ENCODE assay signal across 20 cellular contexts in genomic region chr1:106524631-106525030, GRCh38.
DNase-seq lines count a peak whose midpoint lies in the region; ATAC-seq and TF ChIP-seq lines count a peak whose summit lies in the region.
"Had no signal": no experiment of that assay in that cellular context is flagged by ENCODE, and none has a peak within 500 bp of the region (broad histone marks: within the 10 kb centered on the region; RNA-seq: fewer than 3 reads in every experiment).

No MANE protein-coding gene starts in this region.

- WGBS in endodermal cell (ENCODE audit: insufficient coverage in 1 of 2, insufficient read length in 1 of 2), 2 experiments = 85 to 88% methylated on average over 2 to 3 of the region's 3 CpGs
- 71 to 75% methylated on average over 3 of the region's 3 CpGs for WGBS in aorta, 2 donors

- H3F3A ChIP-seq in GM23338 (replicated peaks; ENCODE audit: low read depth) = no peaks in the 10 kb centered on the region
- no peaks in the 10 kb centered on the region for H3F3A ChIP-seq in SU-DHL-6 (ENCODE audit: insufficient read depth)

- H3K4me3 Mint-ChIP-seq in GM23338 = no peak overlapping the region
- H3K4me3 Mint-ChIP-seq in endodermal cell = no peak overlapping the region
- H3K4me3 Mint-ChIP-seq: B cell; CD8-positive, alpha-beta T cell; HFFc6 had no signal

- intact Hi-C loops in aorta (cut with DNase I) = no loop called here

- H3K9me3 Mint-ChIP-seq in GM23338 = no peaks in the 10 kb centered on the region
- H3K9me3 Mint-ChIP-seq in endodermal cell = peaks cover 4% of the 10 kb centered on the region

- peak overlapping the region; percentile 45; the same call in 1 of the 2 replicates for H2AFZ ChIP-seq in GM23338
- H2AFZ ChIP-seq in SU-DHL-6 (ENCODE audit: low read depth, low read length, severe bottlenecking) = peak overlapping the region; percentile 9
- H2AFZ ChIP-seq in neuron (ENCODE audit: low read depth, low read length) = peak overlapping the region; percentile 69
- H2AFZ ChIP-seq: GM23248 had no signal

- DNase-seq in GM23338 (ENCODE audit: low spot score) (no peak), endodermal cell (no peak), aorta (no peak), HK-2 (ENCODE audit: unreplicated experiment) (no peak), cerebellar nuclear complex (lab: John Stamatoyannopoulos, UW) (no peak)
- DNase-seq: Calu3; CD8-positive, alpha-beta T cell; DMS79 treated with DMSO at 0.1 percent for 48 hours; GM23248; H7; HFFc6; IMR-90 had no signal

- no peaks in the 10 kb centered on the region for H3K27me3 ChIP-seq in GM23338 (ENCODE audit: insufficient read depth)
- no peaks in the 10 kb centered on the region for H3K27me3 ChIP-seq in SU-DHL-6 (ENCODE audit: low read length)
- H3K27me3 ChIP-seq in endodermal cell (ENCODE audit: control insufficient read depth, insufficient read depth, low read length, poor library complexity, severe bottlenecking) = no peaks in the 10 kb centered on the region
- no peaks in the 10 kb centered on the region for H3K27me3 ChIP-seq in neuron (ENCODE audit: insufficient read depth, low read length)
- H3K27me3 ChIP-seq in aorta (ENCODE audit: control insufficient read depth in 1 of 2, insufficient read depth in 2 of 2, low read length in 1 of 2) = no peaks in the 10 kb centered on the region
- H3K27me3 ChIP-seq: BLaER1 treated with 17β-estradiol and CSF1 and Interleukin-3, amounts not matched to agents 10 nM and 100 nM had no signal

- H3K36me3 Mint-ChIP-seq in GM23338 (ENCODE audit: low read depth) (no peaks in the 10 kb centered on the region), endodermal cell (ENCODE audit: low read depth) (no peaks in the 10 kb centered on the region)
- H3K36me3 Mint-ChIP-seq: CD8-positive, alpha-beta T cell had no signal

- H3K27ac ChIP-seq in GM23338 (ENCODE audit: low read depth) = no peak overlapping the region
- H3K27ac ChIP-seq in SU-DHL-6 (ENCODE audit: low read depth, low read length) = no peak overlapping the region
- peak overlapping the region; percentile 13 for H3K27ac ChIP-seq in endodermal cell (ENCODE audit: low read depth, low read length)
- H3K27ac ChIP-seq in aorta (ENCODE audit: low read depth in 1 of 2, low read length in 2 of 2) = no peak overlapping the region
- H3K27ac ChIP-seq: BLaER1 treated with 17β-estradiol and CSF1 and Interleukin-3, amounts not matched to agents 10 nM and 100 nM; GM23248 had no signal

- H3K9me3 ChIP-seq in SU-DHL-6 (ENCODE audit: insufficient read depth, low read length) (no peaks in the 10 kb centered on the region), endodermal cell (ENCODE audit: control insufficient read depth, low read length) (peaks cover 10% of the 10 kb centered on the region), neuron (ENCODE audit: low read length) (no peaks in the 10 kb centered on the region), aorta (ENCODE audit: control insufficient read depth, low read length) (no peaks in the 10 kb centered on the region)
- H3K9me3 ChIP-seq: BLaER1 treated with 17β-estradiol and CSF1 and Interleukin-3, amounts not matched to agents 10 nM and 100 nM had no signal

- H3K9ac ChIP-seq in SU-DHL-6 (ENCODE audit: low read length) = no peak overlapping the region
- H3K9ac ChIP-seq in endodermal cell (ENCODE audit: extremely low read depth, low read length, poor library complexity, severe bottlenecking) = no peak overlapping the region
- H3K9ac ChIP-seq: BLaER1 treated with 17β-estradiol and CSF1 and Interleukin-3, amounts not matched to agents 10 nM and 100 nM; GM23248 had no signal

- peaks cover 20% of the 10 kb centered on the region for H3K4me1 Mint-ChIP-seq in GM23338
- peaks cover 15% of the 10 kb centered on the region for H3K4me1 Mint-ChIP-seq in endodermal cell
- H3K4me1 Mint-ChIP-seq: B cell had no signal

- H3K4me3 ChIP-seq in GM23338 (no peak overlapping the region), SU-DHL-6 (ENCODE audit: insufficient read depth, low read length, poor library complexity, severe bottlenecking) (no peak overlapping the region), endodermal cell (ENCODE audit: low read length) (peak overlapping the region; percentile 67), neuron (ENCODE audit: low read length) (no peak overlapping the region), aorta (ENCODE audit: low read length in 2 of 2) (no peak overlapping the region)
- H3K4me3 ChIP-seq: BLaER1 treated with 17β-estradiol and CSF1 and Interleukin-3, amounts not matched to agents 10 nM and 100 nM; GM12878; GM23248; K562 had no signal

- ATAC-seq in GM23338 (no peak), aorta (ENCODE audit: low FRiP score) (no peak), HG02678 (IDR thresholded peaks at IDR 0.05; ENCODE audit: unreplicated experiment) (no peak)
- ATAC-seq: CD8-positive, alpha-beta T cell; GM12878; HCT116; K562 had no signal

- TF ChIP-seq CTCF in GM23338 (conservative IDR thresholded peaks at IDR 0.05; ENCODE audit: low read depth in 2 of 2) (no peak), SU-DHL-6 (IDR thresholded peaks at IDR 0.05; ENCODE audit: insufficient read depth, low read length, poor library complexity, severe bottlenecking) (no peak), endodermal cell (conservative IDR thresholded peaks at IDR 0.05) (no peak)

- no peak overlapping the region for H3K4me2 ChIP-seq in GM23338
- no peak overlapping the region for H3K4me2 ChIP-seq in SU-DHL-6 (ENCODE audit: low read depth, low read length, poor library complexity, severe bottlenecking)
- H3K4me2 ChIP-seq: BLaER1 treated with 17β-estradiol and CSF1 and Interleukin-3, amounts not matched to agents 10 nM and 100 nM had no signal

- H3K27ac Mint-ChIP-seq in GM23338 = no peak overlapping the region
- H3K27ac Mint-ChIP-seq in endodermal cell = no peak overlapping the region
- H3K27ac Mint-ChIP-seq: B cell; CD8-positive, alpha-beta T cell; HFFc6 had no signal

- H4K20me1 ChIP-seq in GM23338 (replicated peaks; ENCODE audit: insufficient read depth) (no peaks in the 10 kb centered on the region), SU-DHL-6 (ENCODE audit: low read depth, low read length) (no peaks in the 10 kb centered on the region)
- H4K20me1 ChIP-seq: BLaER1 treated with 17β-estradiol and CSF1 and Interleukin-3, amounts not matched to agents 10 nM and 100 nM had no signal

- H3K27me3 Mint-ChIP-seq in GM23338 (ENCODE audit: insufficient read depth, low read depth, poor library complexity) (no peaks in the 10 kb centered on the region), endodermal cell (ENCODE audit: insufficient read depth) (no peaks in the 10 kb centered on the region)
- H3K27me3 Mint-ChIP-seq: B cell had no signal

- no peaks in the 10 kb centered on the region for H3K79me2 ChIP-seq in GM23338 (replicated peaks; ENCODE audit: insufficient read depth)
- H3K79me2 ChIP-seq in SU-DHL-6 (ENCODE audit: insufficient read depth, low read length) = no peaks in the 10 kb centered on the region

- no peaks in the 10 kb centered on the region for H3K36me3 ChIP-seq in GM23338 (ENCODE audit: insufficient read depth)
- H3K36me3 ChIP-seq in SU-DHL-6 (ENCODE audit: low read length) = no peaks in the 10 kb centered on the region
- no peaks in the 10 kb centered on the region for H3K36me3 ChIP-seq in endodermal cell (ENCODE audit: control insufficient read depth, insufficient read depth, low read length)
- H3K36me3 ChIP-seq in neuron (ENCODE audit: insufficient read depth, low read length) = no peaks in the 10 kb centered on the region
- no peaks in the 10 kb centered on the region for H3K36me3 ChIP-seq in aorta (ENCODE audit: control insufficient read depth in 1 of 2, insufficient read depth in 2 of 2, low read length in 1 of 2)
- H3K36me3 ChIP-seq: BLaER1 treated with 17β-estradiol and CSF1 and Interleukin-3, amounts not matched to agents 10 nM and 100 nM had no signal

- peaks cover 37% of the 10 kb centered on the region for H3K4me1 ChIP-seq in GM23338 (ENCODE audit: insufficient read depth)
- peaks cover 9% of the 10 kb centered on the region for H3K4me1 ChIP-seq in endodermal cell (ENCODE audit: control insufficient read depth, insufficient read depth, low read length)
- peaks cover 29% of the 10 kb centered on the region for H3K4me1 ChIP-seq in neuron (ENCODE audit: insufficient read depth, low read length)
- H3K4me1 ChIP-seq in aorta (ENCODE audit: control insufficient read depth in 1 of 2, insufficient read depth in 2 of 2, low read length in 2 of 2) = no peaks in the 10 kb centered on the region
- H3K4me1 ChIP-seq: BLaER1 treated with 17β-estradiol and CSF1 and Interleukin-3, amounts not matched to agents 10 nM and 100 nM had no signal

- H3K9me2 ChIP-seq in GM23338 (ENCODE audit: insufficient read depth) = no peaks in the 10 kb centered on the region
- H3K9me2 ChIP-seq in SU-DHL-6 (replicated peaks; ENCODE audit: insufficient read depth, low read length) = no peaks in the 10 kb centered on the region

TF ChIP-seq in GM23338, 12 proteins besides CTCF, POLR2A, EP300 and RAD21 (continues in another document):
- TF ChIP-seq EZH2 (IDR thresholded peaks at IDR 0.05; ENCODE audit: low read depth, unreplicated experiment) = no peak
- TF ChIP-seq STAT1 (IDR thresholded peaks at IDR 0.05; ENCODE audit: unreplicated experiment) = no peak
- no peak for TF ChIP-seq ETS1 (IDR thresholded peaks at IDR 0.05)
- TF ChIP-seq ZNF331 (CRISPR knock-in tag; IDR thresholded peaks at IDR 0.05; ENCODE audit: low read depth) = no peak
- TF ChIP-seq CREB1 (CRISPR knock-in tag; IDR thresholded peaks at IDR 0.05; ENCODE audit: low read depth) = no peak

Comparison
In these comparisons a context has a peak if more than half of its experiments do, and no peak if none do; other contexts are left out.
1. H2AFZ ChIP-seq: peak in every context shown above with its lines; median percentile 69 in neuron; 45 in GM23338; 9 in SU-DHL-6.